In genomic region chr17:79273660-79274059, GRCh38 we compare ENCODE assay signal across 13 cellular contexts.
DNase-seq lines count a peak whose midpoint lies in the region; ATAC-seq, FAIRE-seq and TF ChIP-seq lines count a peak whose summit lies in the region.
"Had no signal": no experiment of that assay in that cellular context is flagged by ENCODE, and none has a peak within 500 bp of the region (broad histone marks: within the 10 kb centered on the region; RNA-seq: fewer than 3 reads in every experiment).

No MANE protein-coding gene starts in this region.

- no peak overlapping the region for H2AFZ ChIP-seq in neuronal stem cell (ENCODE audit: low read length)
- H2AFZ ChIP-seq: GM23248 had no signal

- peak overlapping the region; percentile 84 for H3K14ac ChIP-seq in neuronal stem cell (ENCODE audit: low read length)

- POLR2A ChIA-PET in A549 (lab: Yijun Ruan, JAX) = interaction anchor here (0.6 kb wide), 1 partner anchor 336 kb away, joined by 3 read pairs; no protein-coding TSS in a partner anchor

- H3K27ac ChIP-seq in A549 (no peak overlapping the region), C4-2B (0 out of 2 replicates have a peak overlapping the region, but pooled peaks have one; percentile 11), neuronal stem cell (replicated peaks; ENCODE audit: low read length) (no peak overlapping the region)
- H3K27ac ChIP-seq: GM23248 had no signal

- H2AK5ac ChIP-seq in neuronal stem cell (ENCODE audit: low read depth, low read length) = peak overlapping the region; percentile 81

- no peak overlapping the region for H3K18ac ChIP-seq in neuronal stem cell (ENCODE audit: low read length)

- TF ChIP-seq CTCF in A549 (IDR thresholded peaks at IDR 0.05) = no peak
- TF ChIP-seq CTCF in C4-2B (conservative IDR thresholded peaks at IDR 0.05) = no peak

- no peak overlapping the region for H3K9ac ChIP-seq in neuronal stem cell (ENCODE audit: low read depth, low read length, poor library complexity)
- H3K9ac ChIP-seq: GM23248 had no signal

- H3K9me3 ChIP-seq in A549 (no peaks in the 10 kb centered on the region), neuronal stem cell (replicated peaks in 1 of 2; ENCODE audit: control insufficient read depth in 2 of 2, insufficient read depth in 1 of 2, low read depth in 1 of 2, low read length in 2 of 2) (no peaks in the 10 kb centered on the region)
- H3K9me3 ChIP-seq: Caco-2 had no signal

- FAIRE-seq in A549 (lab: Jason Lieb, UNC) = no peak

- TF ChIP-seq RAD21 in A549 (conservative IDR thresholded peaks at IDR 0.05 in 1 of 2, IDR thresholded peaks at IDR 0.05 in 1 of 2) = no peak

- ATAC-seq in A549 (no peak), GM21390 (IDR thresholded peaks at IDR 0.05; ENCODE audit: unreplicated experiment) (no peak), GM18517 (IDR thresholded peaks at IDR 0.05; ENCODE audit: unreplicated experiment) (no peak)

- H3K4me2 ChIP-seq in A549 (0 out of 3 replicates have a peak overlapping the region, but pooled peaks have one; percentile 6), neuronal stem cell (ENCODE audit: insufficient read depth, low read length, poor library complexity, severe bottlenecking) (no peak overlapping the region)

- H2BK12ac ChIP-seq in neuronal stem cell (ENCODE audit: low read length) = peak overlapping the region; percentile 63

- CTCF ChIA-PET in A549 (lab: Yijun Ruan, JAX) = interaction anchor here (0.6 to 1.8 kb wide), 8 partner anchors 15 to 339 kb away, joined by 3 to 4 read pairs (median 3); no protein-coding TSS in a partner anchor

- no peak overlapping the region for H3K23ac ChIP-seq in neuronal stem cell (ENCODE audit: low read depth, low read length, poor library complexity)

- peaks cover 0 to 36% (median 0%) of the 10 kb centered on the region in 3 experiments for H3K27me3 ChIP-seq in neuronal stem cell (ENCODE audit: control insufficient read depth in 3 of 3, insufficient read depth in 3 of 3, low read depth in 1 of 3, low read length in 3 of 3)

- no peak for TF ChIP-seq EP300 in A549 (IDR thresholded peaks at IDR 0.05)

- H3K4ac ChIP-seq in neuronal stem cell (ENCODE audit: low read length) = no peak overlapping the region

- no peak overlapping the region for H4K91ac ChIP-seq in neuronal stem cell (ENCODE audit: low read depth, low read length, poor library complexity)

- no peak overlapping the region for H4K8ac ChIP-seq in neuronal stem cell (ENCODE audit: low read depth, low read length)

- no peaks in the 10 kb centered on the region for H3K79me1 ChIP-seq in neuronal stem cell (ENCODE audit: low read depth, low read length)

- peak overlapping the region; percentile 59 for H2BK5ac ChIP-seq in neuronal stem cell (ENCODE audit: low read length)

- H3K4me1 ChIP-seq in A549 (peaks cover 12% of the 10 kb centered on the region), neuronal stem cell (ENCODE audit: control insufficient read depth in 2 of 2, insufficient read depth in 1 of 2, low read depth in 1 of 2, low read length in 2 of 2) (peaks cover 3 to 7% of the 10 kb centered on the region in 2 donors)
- H3K4me1 ChIP-seq: Caco-2 had no signal

- WGBS in A549 (ENCODE audit: missing lambda C conversion rate) = 80% methylated on average over 8 of the region's 8 CpGs
- WGBS in neuronal stem cell (ENCODE audit: extremely low coverage in 2 of 2, insufficient read length in 2 of 2, insufficient replicate concordance in 1 of 2), 2 donors = no CpG with 5 or more reads among the region's 8 CpGs

- H3K36me3 ChIP-seq in neuronal stem cell (replicated peaks in 1 of 2; ENCODE audit: control insufficient read depth in 2 of 2, insufficient read depth in 2 of 2, low read length in 2 of 2) = no peaks in the 10 kb centered on the region

- H2BK15ac ChIP-seq in neuronal stem cell (ENCODE audit: low read length) = no peak overlapping the region

- DNase-seq in A549 (ENCODE audit: low read depth in 1 of 2, low spot score in 1 of 2) (no peak), cerebellar cortex (ENCODE audit: low spot score) (peak; percentile 94), neuronal stem cell (ENCODE audit: low spot score) (no peak), NAMALWA (ENCODE audit: low spot score) (no peak)
- DNase-seq: Caco-2; CD8-positive, alpha-beta memory T cell; DND-41; GF-D8; GM23248; H7 had no signal

- TF ChIP-seq POLR2A in A549 (IDR thresholded peaks at IDR 0.05; ENCODE audit: low read length) = no peak

- H2BK120ac ChIP-seq in neuronal stem cell (ENCODE audit: low read depth, low read length) = no peak overlapping the region

- H3K4me3 ChIP-seq in A549 (no peak overlapping the region), neuronal stem cell (ENCODE audit: low read length in 2 of 2) (peak overlapping the region in 1 of 2 donors; percentile 7)
- H3K4me3 ChIP-seq: GM23248 had no signal

TF ChIP-seq in A549, 52 proteins besides CTCF, POLR2A, EP300 and RAD21:
- TF ChIP-seq ZFP36 (IDR thresholded peaks at IDR 0.05; ENCODE audit: borderline replicate concordance, partially characterized antibody) = no peak
